8 cellular contexts compared by ENCODE assay signal in genomic region chr10:100345570-100346330, GRCh38. TPM values are rescaled to one million over a fixed set of nuclear protein-coding genes. Genes with fewer than 3 reads are reported as not detected.
DNase-seq lines count a peak whose midpoint lies in the region; ATAC-seq and TF ChIP-seq lines count a peak whose summit lies in the region.

No MANE protein-coding gene starts in this region.

- peak overlapping the region; percentile 90 for H3K4me3 ChIP-seq in Caco-2 (ENCODE audit: low read depth, low read length)
- peak overlapping the region; percentile 97 for H3K4me3 ChIP-seq in Loucy (ENCODE audit: low read length, poor library complexity, severe bottlenecking)

- H3F3A ChIP-seq in Loucy (ENCODE audit: low read depth), result no peaks in the 10 kb centered on the region

- H3K4me1 ChIP-seq in Caco-2, result peaks cover 31% of the 10 kb centered on the region
- H3K4me1 ChIP-seq in Loucy (ENCODE audit: insufficient read depth, low read length, poor library complexity, severe bottlenecking), result peaks cover 45% of the 10 kb centered on the region

- H3K9me3 Mint-ChIP-seq in Caco-2 (ENCODE audit: unreplicated experiment), result no peaks in the 10 kb centered on the region
- no peaks in the 10 kb centered on the region for H3K9me3 Mint-ChIP-seq in central memory CD8-positive, alpha-beta T cell

- H3K4me3 Mint-ChIP-seq in Caco-2 (ENCODE audit: unreplicated experiment), result peak overlapping the region; percentile 96
- H3K4me3 Mint-ChIP-seq in central memory CD8-positive, alpha-beta T cell, result peak overlapping the region; percentile 75

- peaks cover 8% of the 10 kb centered on the region for H3K36me3 ChIP-seq in Caco-2 (ENCODE audit: control insufficient read depth, insufficient read depth, low read length)
- H3K36me3 ChIP-seq in Loucy (ENCODE audit: insufficient read depth, low read length), result peaks cover 33% of the 10 kb centered on the region

- H3K79me2 ChIP-seq in Loucy (ENCODE audit: insufficient read depth, low read length), result peaks cover 55% of the 10 kb centered on the region

- POLR2A ChIA-PET in Caco-2 (lab: Charles Lee), result interaction anchor here (0.6 to 5.2 kb wide), 3 partner anchors 14 to 79 kb away, joined by 4 to 155 read pairs (median 5); no protein-coding TSS in a partner anchor

- H3K4me1 Mint-ChIP-seq in Caco-2 (ENCODE audit: low read depth, unreplicated experiment), result peaks cover 49% of the 10 kb centered on the region
- peaks cover 29% of the 10 kb centered on the region for H3K4me1 Mint-ChIP-seq in central memory CD8-positive, alpha-beta T cell

- TF ChIP-seq CTCF in Caco-2 (IDR thresholded peaks at IDR 0.05; ENCODE audit: insufficient read depth in 1 of 2, low read depth in 1 of 2, low read length in 1 of 2, severe bottlenecking in 1 of 2, unreplicated experiment in 1 of 2) (no peak), Loucy (conservative IDR thresholded peaks at IDR 0.05; ENCODE audit: low read length) (no peak)

- ATAC-seq in central memory CD8-positive, alpha-beta T cell (replicated peaks; ENCODE audit: extremely low read depth, poor library complexity, severe bottlenecking), result no peak
- no peak for ATAC-seq in GM21529 (IDR thresholded peaks at IDR 0.05; ENCODE audit: unreplicated experiment)
- no peak for ATAC-seq in HG03159 (IDR thresholded peaks at IDR 0.05; ENCODE audit: unreplicated experiment)

- intact Hi-C loops in Caco-2 (cut with micrococcal nuclease; ENCODE audit: unreplicated experiment), result loop anchor here (1.0 to 2.0 kb wide), 2 partner anchors 15 to 28 kb away; no protein-coding TSS in a partner anchor

- peak overlapping the region; percentile 67 for H3K27ac Mint-ChIP-seq in Caco-2 (ENCODE audit: unreplicated experiment)
- peak overlapping the region; percentile 38 for H3K27ac Mint-ChIP-seq in central memory CD8-positive, alpha-beta T cell (ENCODE audit: low read depth)

- BruUV-seq in Caco-2 (replicated peaks; lab: Mats Ljungman, UMichigan), result TSS peak; percentile 79

- H3K27me3 ChIP-seq in Caco-2 (replicated peaks; ENCODE audit: control insufficient read depth, insufficient read depth, low read length) (no peaks in the 10 kb centered on the region), Loucy (ENCODE audit: insufficient read depth, low read length, poor library complexity, severe bottlenecking) (peaks cover 7% of the 10 kb centered on the region)

- CTCF ChIA-PET in Caco-2 (lab: Charles Lee), result interaction anchor here (0.9 to 2.0 kb wide), 4 partner anchors 14 to 173 kb away, joined by 4 to 18 read pairs (median 9); no protein-coding TSS in a partner anchor

- no peaks in the 10 kb centered on the region for H3K9me3 ChIP-seq in Caco-2
- H3K9me3 ChIP-seq in Loucy (ENCODE audit: insufficient read depth, low read depth, low read length), result no peaks in the 10 kb centered on the region

- H4K20me1 ChIP-seq in Loucy (ENCODE audit: insufficient read depth, low read length, poor library complexity, severe bottlenecking), result peaks cover 35% of the 10 kb centered on the region

- H3K27me3 Mint-ChIP-seq in Caco-2 (ENCODE audit: insufficient read depth, unreplicated experiment), result no peaks in the 10 kb centered on the region
- H3K27me3 Mint-ChIP-seq in central memory CD8-positive, alpha-beta T cell, result no peaks in the 10 kb centered on the region

- peak overlapping the region; percentile 99 for H3K9ac ChIP-seq in Loucy (ENCODE audit: low read depth, low read length, poor library complexity, severe bottlenecking)

- H2AFZ ChIP-seq in Loucy (ENCODE audit: low read length), result no peak overlapping the region

- no peaks in the 10 kb centered on the region for H3K9me2 ChIP-seq in Loucy (replicated peaks; ENCODE audit: low read depth, low read length)

- peak overlapping the region; percentile 91 for H3K4me2 ChIP-seq in Loucy (ENCODE audit: low read depth, low read length, poor library complexity, severe bottlenecking)

- H3K36me3 Mint-ChIP-seq in Caco-2 (ENCODE audit: insufficient read depth, unreplicated experiment), result peaks cover 40% of the 10 kb centered on the region
- peaks cover 3% of the 10 kb centered on the region for H3K36me3 Mint-ChIP-seq in central memory CD8-positive, alpha-beta T cell (ENCODE audit: insufficient read depth)

- DNase-seq in Caco-2 (peak in 1 of 2 experiments; percentile 25), midbrain (lab: John Stamatoyannopoulos, UW) (peak; percentile 44), occipital lobe (lab: John Stamatoyannopoulos, UW) (no peak)
- no peak for DNase-seq in central memory CD8-positive, alpha-beta T cell (ENCODE audit: low spot score in 2 of 2)
- DNase-seq in activated effector memory CD4-positive, alpha-beta T cell treated with anti-CD3 and anti-CD28 coated beads, Interleukin-2, amount 50 U/mL, for 16 hours, result no peak

RNA-seq across cellular contexts. Expression of gene SCD, which starts 1.3 kb away (rescaled TPM):
- total RNA-seq in Caco-2 (2022) (449 and 457 TPM in 2 replicates), occipital lobe (123 TPM)

RNA-seq across cellular contexts. Expression of gene PKD2L1, which starts 15.7 kb away (rescaled TPM):
- total RNA-seq in Caco-2 (2022), result 0.19 TPM in 1 of 2 replicates, not detected in the other
- 0.62 TPM for total RNA-seq in occipital lobe

RNA-seq across cellular contexts. Expression of gene BLOC1S2, which starts 59.3 kb away (rescaled TPM):
- 51.9 and 52.8 TPM in 2 replicates for total RNA-seq in Caco-2 (2022)
- total RNA-seq in occipital lobe, result 44.0 TPM
